1 cellular context compared by ENCODE assay signal in genomic region chr10:132251928-132252327, GRCh38.
TF ChIP-seq lines count a peak whose summit lies in the region.

No MANE protein-coding gene starts in this region.

TF ChIP-seq in HepG2, 621 proteins besides CTCF, POLR2A, EP300 and RAD21 (continues in another document):
- peak; percentile 90 for TF ChIP-seq GATAD2A (CRISPR knock-in tag; IDR thresholded peaks at IDR 0.05)
- peak; percentile 69 for TF ChIP-seq SALL1 (CRISPR knock-in tag; IDR thresholded peaks at IDR 0.05)
- TF ChIP-seq NR1H2 (CRISPR knock-in tag; IDR thresholded peaks at IDR 0.05; ENCODE audit: borderline replicate concordance, low read depth): peak; percentile 71; the same call in 1 of the 2 replicates
- peak; percentile 56 for TF ChIP-seq THAP11 (CRISPR knock-in tag; IDR thresholded peaks at IDR 0.05)
- 0 out of 2 replicates have a peak, but pooled peaks have one; percentile 43 for TF ChIP-seq HBP1 (CRISPR knock-in tag; IDR thresholded peaks at IDR 0.05; ENCODE audit: low read depth)
- TF ChIP-seq ZBTB33 (CRISPR knock-in tag; IDR thresholded peaks at IDR 0.05): peak; percentile 85
- peak; percentile 96 for TF ChIP-seq RXRA (CRISPR knock-in tag; IDR thresholded peaks at IDR 0.05)
- no peak for TF ChIP-seq ZNF251 (CRISPR knock-in tag; IDR thresholded peaks at IDR 0.05)
- peak; percentile 70 for TF ChIP-seq ZNF687 (CRISPR knock-in tag; IDR thresholded peaks at IDR 0.05)
- TF ChIP-seq GMEB2 (CRISPR knock-in tag; IDR thresholded peaks at IDR 0.05; ENCODE audit: low read depth): no peak
- TF ChIP-seq NR2C2 (CRISPR knock-in tag; IDR thresholded peaks at IDR 0.05; ENCODE audit: borderline replicate concordance): peak; percentile 96
- TF ChIP-seq ZNF33A (CRISPR knock-in tag; IDR thresholded peaks at IDR 0.05; ENCODE audit: borderline replicate concordance): no peak
- peak; percentile 95 for TF ChIP-seq PAXIP1 (CRISPR knock-in tag; conservative IDR thresholded peaks at IDR 0.05)
- no peak for TF ChIP-seq U2AF2 (IDR thresholded peaks at IDR 0.05; ENCODE audit: low read depth, low read length)
- peak; percentile 41; the same call in 1 of the 2 replicates for TF ChIP-seq MAX (IDR thresholded peaks at IDR 0.05)
- 0 out of 2 replicates have a peak, but pooled peaks have one; percentile 14 for TF ChIP-seq SAP130 (CRISPR knock-in tag; IDR thresholded peaks at IDR 0.05; ENCODE audit: low read depth)
- peak; percentile 98 for TF ChIP-seq KDM6A (CRISPR knock-in tag; IDR thresholded peaks at IDR 0.05; ENCODE audit: low read depth)
- no peak for TF ChIP-seq MAZ (IDR thresholded peaks at IDR 0.05; ENCODE audit: borderline replicate concordance, low read depth, low read length)
- no peak for TF ChIP-seq MAZ (CRISPR knock-in tag; IDR thresholded peaks at IDR 0.05; ENCODE audit: low read depth)
- TF ChIP-seq FOXA3 (CRISPR knock-in tag; IDR thresholded peaks at IDR 0.05): peak; percentile 25; the same call in 1 of the 2 replicates
- TF ChIP-seq IRF1 (CRISPR knock-in tag; IDR thresholded peaks at IDR 0.05; ENCODE audit: low read depth): no peak
- peak; percentile 73; the same call in 1 of the 2 replicates for TF ChIP-seq ZNF281 (CRISPR knock-in tag; IDR thresholded peaks at IDR 0.05; ENCODE audit: borderline replicate concordance)
- TF ChIP-seq HHEX (CRISPR knock-in tag; IDR thresholded peaks at IDR 0.05): peak; percentile 60; the same call in 1 of the 2 replicates
- TF ChIP-seq ZNF17 (CRISPR knock-in tag; IDR thresholded peaks at IDR 0.05): no peak
- peak; percentile 94 for TF ChIP-seq NR2F6 (IDR thresholded peaks at IDR 0.05)
- TF ChIP-seq NR2F6 (CRISPR knock-in tag; IDR thresholded peaks at IDR 0.05): peak; percentile 86
- TF ChIP-seq ZSCAN5A (CRISPR knock-in tag; IDR thresholded peaks at IDR 0.05; ENCODE audit: borderline replicate concordance): no peak
- TF ChIP-seq HDAC1 (CRISPR knock-in tag; IDR thresholded peaks at IDR 0.05): peak; percentile 85
- TF ChIP-seq NR2F1 (CRISPR knock-in tag; IDR thresholded peaks at IDR 0.05): peak; percentile 82 to 95
- peak; percentile 81 for TF ChIP-seq PATZ1 (CRISPR knock-in tag; IDR thresholded peaks at IDR 0.05)
- peak; percentile 62 for TF ChIP-seq ZMYM3 (CRISPR knock-in tag; IDR thresholded peaks at IDR 0.05)
- no peak for TF ChIP-seq ZNF577 (CRISPR knock-in tag; IDR thresholded peaks at IDR 0.05; ENCODE audit: borderline replicate concordance, low read depth)
- peak; percentile 39 for TF ChIP-seq GABPB1 (CRISPR knock-in tag; IDR thresholded peaks at IDR 0.05)
- no peak for TF ChIP-seq CREBL2 (CRISPR knock-in tag; IDR thresholded peaks at IDR 0.05; ENCODE audit: borderline replicate concordance)
- TF ChIP-seq ZNF644 (CRISPR knock-in tag; IDR thresholded peaks at IDR 0.05; ENCODE audit: low read depth): peak; percentile 82
- 0 out of 2 replicates have a peak, but pooled peaks have one; percentile 16 for TF ChIP-seq REPIN1 (CRISPR knock-in tag; IDR thresholded peaks at IDR 0.05; ENCODE audit: borderline replicate concordance, low read depth)
- TF ChIP-seq ZMYM2 (CRISPR knock-in tag; IDR thresholded peaks at IDR 0.05): peak; percentile 46; the same call in 1 of the 2 replicates
- peak; percentile 37; the same call in 1 of the 2 replicates for TF ChIP-seq ZFX (CRISPR knock-in tag; IDR thresholded peaks at IDR 0.05; ENCODE audit: low read depth)
- TF ChIP-seq SKI (IDR thresholded peaks at IDR 0.05; ENCODE audit: partially characterized antibody): peak; percentile 28
- TF ChIP-seq HOXA3 (CRISPR knock-in tag; IDR thresholded peaks at IDR 0.05): peak; percentile 71
